Comparison of ENCODE assay signal across 28 cellular contexts in the genomic region with DNA sequence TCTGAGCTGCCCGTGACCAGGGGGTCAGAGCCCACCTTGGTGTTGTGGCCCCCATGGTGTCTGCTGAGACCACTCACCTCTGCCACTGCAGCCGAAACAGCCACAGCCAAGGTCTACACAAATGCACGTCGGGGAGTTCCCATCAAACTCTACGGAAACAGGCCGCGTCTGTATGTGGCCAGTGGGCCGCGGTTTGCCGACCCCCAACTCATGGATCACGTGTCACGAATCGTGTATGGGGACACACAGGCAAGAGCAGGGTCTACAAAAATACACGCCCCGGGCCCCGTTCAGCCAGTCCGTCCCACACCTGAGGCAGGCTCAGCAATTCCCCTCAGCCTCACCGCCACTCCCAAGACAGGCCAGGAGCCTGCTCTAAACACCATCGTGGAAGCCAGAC.
"Had no signal": no experiment of that assay in that cellular context is flagged by ENCODE, and none has a peak within 500 bp of the region (broad histone marks: within the 10 kb centered on the region; RNA-seq: fewer than 3 reads in every experiment).

No MANE protein-coding gene starts in this region.

- H3K27me3 Mint-ChIP-seq: stimulated activated naive B cell treated with anti-CD40 and anti-IgM and Interleukin-4, amounts not matched to agents 10 μg/mL and 1 μg/mL and 100 μg/mL, for 72 hours; stimulated activated naive CD8-positive, alpha-beta T cell treated with anti-CD3 and anti-CD28 coated beads, Interleukin-15, amount 100 ng/mL, for 72 hours; stimulated activated naive CD8-positive, alpha-beta T cell treated with anti-CD3 and anti-CD28 coated beads, Interleukin-15, Interleukin-2, amounts not matched to agents 100 ng/mL and 50 ng/mL, for 24 hours; type B pancreatic cell had no signal

- H3K36me3 ChIP-seq: stomach, thoracic aorta, thyroid gland, tibial artery, tibial nerve, transverse colon, upper lobe of left lung, upper lobe of right lung, uterus, vagina had no signal

- H3K27ac Mint-ChIP-seq: stimulated activated effector memory CD8-positive, alpha-beta T cell treated with anti-CD3 and anti-CD28 coated beads, Interleukin-12 subunit alpha, Interleukin-12 subunit beta, amount 100 ng/mL, for 72 hours; stimulated activated memory B cell treated with anti-CD40 and anti-IgM and Interleukin-4, amounts not matched to agents 10 μg/mL and 1 μg/mL and 100 μg/mL, for 72 hours; stimulated activated naive B cell treated with anti-CD40 and anti-IgM and Interleukin-4, amounts not matched to agents 10 μg/mL and 1 μg/mL and 100 μg/mL, for 72 hours; stimulated activated naive CD8-positive, alpha-beta T cell treated with anti-CD3 and anti-CD28 coated beads, Interleukin-15, amount 100 ng/mL, for 72 hours; stimulated activated naive CD8-positive, alpha-beta T cell treated with anti-CD3 and anti-CD28 coated beads, Interleukin-15, Interleukin-2, amounts not matched to agents 100 ng/mL and 50 ng/mL, for 24 hours; type B pancreatic cell had no signal

- H3K36me3 Mint-ChIP-seq: stimulated activated effector memory CD8-positive, alpha-beta T cell treated with anti-CD3 and anti-CD28 coated beads, Interleukin-12 subunit alpha, Interleukin-12 subunit beta, amount 100 ng/mL, for 72 hours; stimulated activated memory B cell treated with anti-CD40 and anti-IgM and Interleukin-4, amounts not matched to agents 10 μg/mL and 1 μg/mL and 100 μg/mL, for 72 hours; stimulated activated naive B cell treated with anti-CD40 and anti-IgM and Interleukin-4, amounts not matched to agents 10 μg/mL and 1 μg/mL and 100 μg/mL, for 72 hours; type B pancreatic cell had no signal

- FAIRE-seq: urothelium cell line had no signal

- H3K4me1 Mint-ChIP-seq: stimulated activated effector memory CD8-positive, alpha-beta T cell treated with anti-CD3 and anti-CD28 coated beads, Interleukin-12 subunit alpha, Interleukin-12 subunit beta, amount 100 ng/mL, for 72 hours; stimulated activated memory B cell treated with anti-CD40 and anti-IgM and Interleukin-4, amounts not matched to agents 10 μg/mL and 1 μg/mL and 100 μg/mL, for 72 hours; stimulated activated naive B cell treated with anti-CD40 and anti-IgM and Interleukin-4, amounts not matched to agents 10 μg/mL and 1 μg/mL and 100 μg/mL, for 72 hours; stimulated activated naive CD8-positive, alpha-beta T cell treated with anti-CD3 and anti-CD28 coated beads, Interleukin-15, amount 100 ng/mL, for 72 hours had no signal

- H3K27me3 ChIP-seq: stomach, testis, thyroid gland, tibial nerve, upper lobe of left lung, upper lobe of right lung, uterus, vagina had no signal

- DNase-seq: stimulated activated CD4-positive, alpha-beta T cell treated with anti-CD3 and anti-CD28 coated beads, Interleukin-2, amount 100 ng/mL, for 48 hours; stimulated activated CD4-positive, alpha-beta T cell treated with anti-CD3 and anti-CD28 coated beads, Interleukin-4, amount 100 ng/mL, for 1 hour; stimulated activated CD4-positive, alpha-beta T cell treated with anti-CD3 and anti-CD28 coated beads, Interleukin-4, amount 100 ng/mL, for 24 hours; stimulated activated CD4-positive, alpha-beta T cell treated with anti-CD3 and anti-CD28 coated beads, Interleukin-4, amount 100 ng/mL, for 4 hours; stimulated activated CD8-positive, alpha-beta memory T cell treated with anti-CD3 and anti-CD28 coated beads, Interleukin-4, amount 100 ng/mL, for 48 hours; stimulated activated naive B cell treated with anti-CD40 and anti-IgM and Interleukin-4, amounts not matched to agents 10 μg/mL and 1 μg/mL and 100 μg/mL, for 72 hours; stimulated activated naive CD4-positive, alpha-beta T cell; stimulated activated naive CD4-positive, alpha-beta T cell treated with Interleukin-2 at 50 U/mL for 16 hours; stimulated activated naive CD8-positive, alpha-beta T cell treated with anti-CD3 and anti-CD28 coated beads, Interleukin-15, amount 100 ng/mL, for 72 hours; stimulated activated naive CD8-positive, alpha-beta T cell treated with anti-CD3 and anti-CD28 coated beads, Interleukin-15, Interleukin-2, amounts not matched to agents 100 U/mL and 50 U/mL, for 24 hours; stomach; substantia nigra; testis; thyroid gland; tibial artery; transverse colon; trophoblast cell; upper lobe of right lung; uterus had no signal

- H3K9me3 ChIP-seq: testis, thoracic aorta, thyroid gland, tibial artery, transverse colon, upper lobe of left lung, upper lobe of right lung, uterus, vagina had no signal

- H3K4me3 ChIP-seq: stomach, testis, thoracic aorta, thyroid gland, tibial artery, tibial nerve, transverse colon, upper lobe of left lung, upper lobe of right lung, uterus, vagina had no signal

- H3K4me1 ChIP-seq: testis, thyroid gland, transverse colon, upper lobe of right lung, uterus, vagina had no signal

- H3K9me3 Mint-ChIP-seq: stimulated activated effector memory CD8-positive, alpha-beta T cell treated with anti-CD3 and anti-CD28 coated beads, Interleukin-12 subunit alpha, Interleukin-12 subunit beta, amount 100 ng/mL, for 72 hours; stimulated activated memory B cell treated with anti-CD40 and anti-IgM and Interleukin-4, amounts not matched to agents 10 μg/mL and 1 μg/mL and 100 μg/mL, for 72 hours; stimulated activated naive B cell treated with anti-CD40 and anti-IgM and Interleukin-4, amounts not matched to agents 10 μg/mL and 1 μg/mL and 100 μg/mL, for 72 hours; stimulated activated naive CD8-positive, alpha-beta T cell treated with anti-CD3 and anti-CD28 coated beads, Interleukin-15, amount 100 ng/mL, for 72 hours; stimulated activated naive CD8-positive, alpha-beta T cell treated with anti-CD3 and anti-CD28 coated beads, Interleukin-15, Interleukin-2, amounts not matched to agents 100 ng/mL and 50 ng/mL, for 24 hours had no signal

- H3K27ac ChIP-seq: stomach, testis, thoracic aorta, thyroid gland, tibial artery, tibial nerve, transverse colon, upper lobe of left lung, upper lobe of right lung, uterus, vagina had no signal

- H3K4me3 Mint-ChIP-seq: stimulated activated effector memory CD8-positive, alpha-beta T cell treated with anti-CD3 and anti-CD28 coated beads, Interleukin-12 subunit alpha, Interleukin-12 subunit beta, amount 100 ng/mL, for 72 hours; stimulated activated memory B cell treated with anti-CD40 and anti-IgM and Interleukin-4, amounts not matched to agents 10 μg/mL and 1 μg/mL and 100 μg/mL, for 72 hours; stimulated activated naive B cell treated with anti-CD40 and anti-IgM and Interleukin-4, amounts not matched to agents 10 μg/mL and 1 μg/mL and 100 μg/mL, for 72 hours; stimulated activated naive CD8-positive, alpha-beta T cell treated with anti-CD3 and anti-CD28 coated beads, Interleukin-15, amount 100 ng/mL, for 72 hours; stimulated activated naive CD8-positive, alpha-beta T cell treated with anti-CD3 and anti-CD28 coated beads, Interleukin-15, Interleukin-2, amounts not matched to agents 100 ng/mL and 50 ng/mL, for 24 hours; type B pancreatic cell had no signal

- ATAC-seq: stimulated activated effector memory CD8-positive, alpha-beta T cell treated with anti-CD3 and anti-CD28 coated beads, Interleukin-12 subunit alpha, Interleukin-12 subunit beta, amount 100 ng/mL, for 72 hours; stimulated activated memory B cell treated with anti-CD40 and anti-IgM and Interleukin-4, amounts not matched to agents 10 μg/mL and 1 μg/mL and 100 μg/mL, for 72 hours; stimulated activated naive CD8-positive, alpha-beta T cell treated with anti-CD3 and anti-CD28 coated beads, Interleukin-15, Interleukin-2, amounts not matched to agents 100 U/mL and 50 U/mL, for 24 hours; upper lobe of right lung had no signal
